In the genomic region with DNA sequence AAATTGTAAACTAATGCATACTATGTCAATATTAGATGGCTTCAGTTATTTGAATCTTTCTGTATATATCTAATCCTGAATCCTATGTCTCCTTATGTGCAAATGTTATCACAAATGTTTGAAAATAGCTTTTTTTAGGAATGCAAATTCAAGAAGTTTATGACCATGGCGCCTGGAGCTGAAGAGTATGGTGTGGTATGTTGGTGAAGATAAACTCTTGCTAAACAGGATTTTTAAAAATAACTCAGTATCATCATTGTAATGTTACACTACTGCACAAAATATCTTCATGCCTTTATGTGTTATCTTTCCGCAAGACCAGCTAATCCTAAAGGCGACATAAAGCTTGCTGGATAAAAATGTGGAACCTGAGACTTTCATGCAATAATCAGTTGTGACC, we compare ENCODE assay signal across 23 cellular contexts.
DNase-seq lines count a peak whose midpoint lies in the region; ATAC-seq and TF ChIP-seq lines count a peak whose summit lies in the region.
"Had no signal": no experiment of that assay in that cellular context is flagged by ENCODE, and none has a peak within 500 bp of the region (broad histone marks: within the 10 kb centered on the region; RNA-seq: fewer than 3 reads in every experiment).

No MANE protein-coding gene starts in this region.

- 50% methylated on average over 3 of the region's 3 CpGs for WGBS in smooth muscle cell (ENCODE audit: low lambda C conversion rate)

- H3K9ac ChIP-seq in smooth muscle cell (ENCODE audit: low read depth) = no peak overlapping the region
- H3K9ac ChIP-seq: BLaER1 had no signal

- H3K4me1 ChIP-seq in ACC112 (ENCODE audit: control insufficient read depth, insufficient read depth, low read length, unreplicated experiment) = peaks cover 4% of the 10 kb centered on the region
- peaks cover 5% of the 10 kb centered on the region for H3K4me1 ChIP-seq in smooth muscle cell (ENCODE audit: low read depth)
- H3K4me1 ChIP-seq: A549, BE2C, BLaER1 had no signal

- peak; percentile 13 for DNase-seq in OCI-M1 (lab: John Stamatoyannopoulos, UW)
- no peak for DNase-seq in smooth muscle cell (lab: John Stamatoyannopoulos, UW; ENCODE audit: unreplicated experiment)
- DNase-seq in NCI-H2171 treated with DMSO at 0.1 percent for 48 hours (lab: John Stamatoyannopoulos, UW) = no peak
- DNase-seq: ACHN; BE2C; C1 segment of cervical spinal cord; CD4-positive, alpha-beta memory T cell; CD4-positive, CD25-positive, alpha-beta regulatory T cell; CD8-positive, alpha-beta memory T cell; COR-L47; DMS 273 treated with DMSO at 0.1 percent for 48 hours; DMS153; DMS53; DMS79; DND-41; EL; GDM1 had no signal

- H3F3A ChIP-seq in smooth muscle cell (ENCODE audit: low read depth) = no peaks in the 10 kb centered on the region

- H3K4me2 ChIP-seq in smooth muscle cell = peak overlapping the region; percentile 49
- H3K4me2 ChIP-seq: A549, BLaER1 had no signal

- H3K9me3 ChIP-seq in smooth muscle cell (replicated peaks; ENCODE audit: low read depth) = no peaks in the 10 kb centered on the region
- H3K9me3 ChIP-seq: A549, BE2C, BLaER1 had no signal

- TF ChIP-seq CTCF in smooth muscle cell (IDR thresholded peaks at IDR 0.05; ENCODE audit: borderline replicate concordance, insufficient read depth, poor library complexity, severe bottlenecking) = no peak

- no peak overlapping the region for H3K4me3 ChIP-seq in ACC112 (ENCODE audit: low read depth, low read length)
- H3K4me3 ChIP-seq in smooth muscle cell = no peak overlapping the region
- H3K4me3 ChIP-seq: A549, BLaER1, GM12878 had no signal

- H3K27ac ChIP-seq in ACC112 (ENCODE audit: low read depth, low read length) (no peak overlapping the region), smooth muscle cell (ENCODE audit: low read depth) (no peak overlapping the region)
- H3K27ac ChIP-seq: 22Rv1, A549, BLaER1 had no signal

- no peak for ATAC-seq in HG03571 (IDR thresholded peaks at IDR 0.05; ENCODE audit: unreplicated experiment)
- ATAC-seq: A549, GM12878 had no signal

- H3K27me3 ChIP-seq in ACC112 (ENCODE audit: insufficient read depth, low read length) (no peaks in the 10 kb centered on the region), smooth muscle cell (ENCODE audit: low read depth) (no peaks in the 10 kb centered on the region)
- H3K27me3 ChIP-seq: BE2C, BLaER1 had no signal

- H2AFZ ChIP-seq in ACC112 (ENCODE audit: low read length, unreplicated experiment) = peak overlapping the region; percentile 21
- no peak overlapping the region for H2AFZ ChIP-seq in smooth muscle cell (ENCODE audit: low read depth)

- no peaks in the 10 kb centered on the region for H4K20me1 ChIP-seq in smooth muscle cell (ENCODE audit: low read depth)
- H4K20me1 ChIP-seq: BLaER1 had no signal

- H3K36me3 ChIP-seq in ACC112 (ENCODE audit: insufficient read depth, low read length) = no peaks in the 10 kb centered on the region
- H3K36me3 ChIP-seq in smooth muscle cell (ENCODE audit: low read depth) = no peaks in the 10 kb centered on the region
- H3K36me3 ChIP-seq: BE2C, BLaER1 had no signal

- H3K79me2 ChIP-seq in ACC112 (ENCODE audit: control insufficient read depth, insufficient read depth, low read length, unreplicated experiment) (no peaks in the 10 kb centered on the region), smooth muscle cell (ENCODE audit: low read depth) (no peaks in the 10 kb centered on the region)
